In genomic region chr10:1736972-1737221, GRCh38 we compare ENCODE assay signal across 11 cellular contexts. TPM values are rescaled to one million over a fixed set of nuclear protein-coding genes. Genes with fewer than 3 reads are reported as not detected.
DNase-seq lines count a peak whose midpoint lies in the region; ATAC-seq and TF ChIP-seq lines count a peak whose summit lies in the region.
"Had no signal": no experiment of that assay in that cellular context is flagged by ENCODE, and none has a peak within 500 bp of the region (broad histone marks: within the 10 kb centered on the region; RNA-seq: fewer than 3 reads in every experiment).

No MANE protein-coding gene starts in this region.

- no peak for ATAC-seq in activated naive CD8-positive, alpha-beta T cell treated with anti-CD3 and anti-CD28 coated beads, Interleukin-2, amount 10 ng/mL, durations not matched to agents 7 days and 5 days (ENCODE audit: low read depth)
- no peak for ATAC-seq in activated naive CD8-positive, alpha-beta T cell treated with anti-CD3 and anti-CD28 coated beads, Interleukin-2, amount 50 U/mL, for 24 hours
- ATAC-seq in memory B cell (ENCODE audit: low read depth), result no peak
- ATAC-seq in upper lobe of left lung (ENCODE audit: low FRiP score in 2 of 2), result peak in 1 of 2 donors; percentile 39

- no peaks in the 10 kb centered on the region for H3K36me3 ChIP-seq in upper lobe of left lung
- no peaks in the 10 kb centered on the region for H3K36me3 ChIP-seq in tibial artery
- H3K36me3 ChIP-seq: right atrium auricular region had no signal

- peak; percentile 29 for DNase-seq in activated naive CD8-positive, alpha-beta T cell treated with anti-CD3 and anti-CD28 coated beads, Interleukin-2, amount 10 ng/mL, durations not matched to agents 7 days and 5 days
- DNase-seq in activated naive CD8-positive, alpha-beta T cell treated with anti-CD3 and anti-CD28 coated beads for 36 hours, result no peak
- DNase-seq in activated naive CD8-positive, alpha-beta T cell treated with anti-CD3 and anti-CD28 coated beads, Interleukin-2, amount 50 U/mL, for 24 hours, result no peak
- DNase-seq in memory B cell (ENCODE audit: low spot score in 2 of 2) (no peak), upper lobe of left lung (no peak), GM10266 (ENCODE audit: extremely low spot score) (no peak), NCI-H526 (lab: John Stamatoyannopoulos, UW) (no peak), tibial artery (no peak)
- DNase-seq: kidney, NCI-H1048 had no signal

- H3K27ac ChIP-seq in upper lobe of left lung, result peak overlapping the region in 1 of 4 donors; percentile 35
- no peak overlapping the region for H3K27ac ChIP-seq in tibial artery
- H3K27ac ChIP-seq: right atrium auricular region had no signal

- WGBS in upper lobe of left lung, 2 donors, result 7% methylated on average over 16 of the region's 17 CpGs; no CpG with 5 or more reads in 1 of the 2 donors

- no peak for TF ChIP-seq POLR2A in upper lobe of left lung (IDR thresholded peaks at IDR 0.05)

- H3K9me3 ChIP-seq in upper lobe of left lung (no peaks in the 10 kb centered on the region), tibial artery (no peaks in the 10 kb centered on the region)
- H3K9me3 ChIP-seq: right atrium auricular region had no signal

- H3K4me3 Mint-ChIP-seq in activated naive CD8-positive, alpha-beta T cell treated with anti-CD3 and anti-CD28 coated beads, Interleukin-2, amount 10 ng/mL, durations not matched to agents 7 days and 5 days, result no peak overlapping the region
- no peak overlapping the region for H3K4me3 Mint-ChIP-seq in activated naive CD8-positive, alpha-beta T cell treated with anti-CD3 and anti-CD28 coated beads for 36 hours
- H3K4me3 Mint-ChIP-seq in activated naive CD8-positive, alpha-beta T cell treated with anti-CD3 and anti-CD28 coated beads, Interleukin-2, amount 50 U/mL, for 24 hours, result peak overlapping the region; percentile 69
- peak overlapping the region; percentile 78 for H3K4me3 Mint-ChIP-seq in memory B cell

- TF ChIP-seq EP300 in upper lobe of left lung (IDR thresholded peaks at IDR 0.05), result no peak

- peaks cover 70% of the 10 kb centered on the region for H3K27me3 Mint-ChIP-seq in activated naive CD8-positive, alpha-beta T cell treated with anti-CD3 and anti-CD28 coated beads, Interleukin-2, amount 10 ng/mL, durations not matched to agents 7 days and 5 days
- H3K27me3 Mint-ChIP-seq in activated naive CD8-positive, alpha-beta T cell treated with anti-CD3 and anti-CD28 coated beads for 36 hours, result peaks cover 89% of the 10 kb centered on the region
- peaks cover 74% of the 10 kb centered on the region for H3K27me3 Mint-ChIP-seq in activated naive CD8-positive, alpha-beta T cell treated with anti-CD3 and anti-CD28 coated beads, Interleukin-2, amount 50 U/mL, for 24 hours
- peaks cover 18% of the 10 kb centered on the region for H3K27me3 Mint-ChIP-seq in memory B cell

- H3K4me3 ChIP-seq in upper lobe of left lung, result peak overlapping the region in 3 of 4 donors; percentile 25 to 41 (median 34)
- H3K4me3 ChIP-seq in tibial artery, result no peak overlapping the region

- intact Hi-C loops in tibial artery (cut with DNase I; ENCODE audit: low total_unique reads), result no loop called here

- H3K27ac Mint-ChIP-seq in activated naive CD8-positive, alpha-beta T cell treated with anti-CD3 and anti-CD28 coated beads, Interleukin-2, amount 10 ng/mL, durations not matched to agents 7 days and 5 days, result no peak overlapping the region
- H3K27ac Mint-ChIP-seq in activated naive CD8-positive, alpha-beta T cell treated with anti-CD3 and anti-CD28 coated beads for 36 hours, result no peak overlapping the region
- no peak overlapping the region for H3K27ac Mint-ChIP-seq in activated naive CD8-positive, alpha-beta T cell treated with anti-CD3 and anti-CD28 coated beads, Interleukin-2, amount 50 U/mL, for 24 hours
- no peak overlapping the region for H3K27ac Mint-ChIP-seq in memory B cell

- H3K4me1 ChIP-seq in upper lobe of left lung (peaks cover 0 to 15% (median 11%) of the 10 kb centered on the region in 4 donors), tibial artery (peaks cover 0 to 21% (median 7%) of the 10 kb centered on the region in 4 donors)

- POLR2A ChIA-PET in activated naive CD8-positive, alpha-beta T cell treated with anti-CD3 and anti-CD28 coated beads, Interleukin-2, amount 10 ng/mL, durations not matched to agents 7 days and 5 days (lab: Charles Lee), result no interaction called here

- H3K4me1 Mint-ChIP-seq in activated naive CD8-positive, alpha-beta T cell treated with anti-CD3 and anti-CD28 coated beads, Interleukin-2, amount 10 ng/mL, durations not matched to agents 7 days and 5 days, result no peaks in the 10 kb centered on the region
- H3K4me1 Mint-ChIP-seq in activated naive CD8-positive, alpha-beta T cell treated with anti-CD3 and anti-CD28 coated beads for 36 hours, result no peaks in the 10 kb centered on the region
- peaks cover 19% of the 10 kb centered on the region for H3K4me1 Mint-ChIP-seq in activated naive CD8-positive, alpha-beta T cell treated with anti-CD3 and anti-CD28 coated beads, Interleukin-2, amount 50 U/mL, for 24 hours
- peaks cover 9% of the 10 kb centered on the region for H3K4me1 Mint-ChIP-seq in memory B cell

- H3K9me3 Mint-ChIP-seq in activated naive CD8-positive, alpha-beta T cell treated with anti-CD3 and anti-CD28 coated beads, Interleukin-2, amount 10 ng/mL, durations not matched to agents 7 days and 5 days, result no peaks in the 10 kb centered on the region
- H3K9me3 Mint-ChIP-seq in activated naive CD8-positive, alpha-beta T cell treated with anti-CD3 and anti-CD28 coated beads for 36 hours, result no peaks in the 10 kb centered on the region
- no peaks in the 10 kb centered on the region for H3K9me3 Mint-ChIP-seq in activated naive CD8-positive, alpha-beta T cell treated with anti-CD3 and anti-CD28 coated beads, Interleukin-2, amount 50 U/mL, for 24 hours
- H3K9me3 Mint-ChIP-seq in memory B cell, result no peaks in the 10 kb centered on the region

- peaks cover 0 to 31% (median 11%) of the 10 kb centered on the region in 4 donors for H3K27me3 ChIP-seq in upper lobe of left lung
- peaks cover 0 to 66% of the 10 kb centered on the region in 2 donors for H3K27me3 ChIP-seq in tibial artery

- no peak for TF ChIP-seq CTCF in upper lobe of left lung (IDR thresholded peaks at IDR 0.05)
- TF ChIP-seq CTCF in GM10266 (IDR thresholded peaks at IDR 0.05; ENCODE audit: control insufficient read depth, insufficient read depth, low read depth, missing control alignments), result no peak
- no peak for TF ChIP-seq CTCF in tibial artery (IDR thresholded peaks at IDR 0.05)

- no peaks in the 10 kb centered on the region for H3K36me3 Mint-ChIP-seq in activated naive CD8-positive, alpha-beta T cell treated with anti-CD3 and anti-CD28 coated beads, Interleukin-2, amount 10 ng/mL, durations not matched to agents 7 days and 5 days
- H3K36me3 Mint-ChIP-seq in activated naive CD8-positive, alpha-beta T cell treated with anti-CD3 and anti-CD28 coated beads for 36 hours, result no peaks in the 10 kb centered on the region
- H3K36me3 Mint-ChIP-seq in activated naive CD8-positive, alpha-beta T cell treated with anti-CD3 and anti-CD28 coated beads, Interleukin-2, amount 50 U/mL, for 24 hours (ENCODE audit: low read depth), result no peaks in the 10 kb centered on the region
- H3K36me3 Mint-ChIP-seq in memory B cell, result no peaks in the 10 kb centered on the region

RNA-seq across cellular contexts. Expression of gene ADARB2, which starts 0.4 kb away (rescaled TPM):
- total RNA-seq in activated naive CD8-positive, alpha-beta T cell treated with anti-CD3 and anti-CD28 coated beads, Interleukin-2, amount 10 ng/mL, durations not matched to agents 7 days and 5 days, result under 1 TPM; 0.28 to 0.40 TPM
- not detected for total RNA-seq in activated naive CD8-positive, alpha-beta T cell treated with anti-CD3 and anti-CD28 coated beads for 36 hours
- total RNA-seq in upper lobe of left lung, result 1 to 10 TPM in 4 of 6 donors, under 1 TPM in 2; 0.69 to 5.2 (median 1.8) TPM

Comparison
In these comparisons a context has a peak if more than half of its experiments do, and no peak if none do; other contexts are left out.
1. H3K4me3 Mint-ChIP-seq: peak in activated naive CD8-positive, alpha-beta T cell treated with anti-CD3 and anti-CD28 coated beads, Interleukin-2, amount 50 U/mL, for 24 hours (single experiment) and memory B cell (single experiment); none in activated naive CD8-positive, alpha-beta T cell treated with anti-CD3 and anti-CD28 coated beads, Interleukin-2, amount 10 ng/mL, durations not matched to agents 7 days and 5 days (single experiment) and activated naive CD8-positive, alpha-beta T cell treated with anti-CD3 and anti-CD28 coated beads for 36 hours (single experiment).
2. H3K4me3 ChIP-seq: peak in upper lobe of left lung (3 of 4); none in tibial artery (0 of 2).